In genomic region chr10:22491931-22492615, GRCh38 we compare ENCODE assay signal across 12 cellular contexts.
A peak's percentile ranks its signal among the peaks of the same experiment; 100 is the strongest.
DNase-seq lines count a peak whose midpoint lies in the region; ATAC-seq, FAIRE-seq and TF ChIP-seq lines count a peak whose summit lies in the region.
"Had no signal": no experiment of that assay in that cellular context is flagged by ENCODE, and none has a peak within 500 bp of the region (broad histone marks: within the 10 kb centered on the region; RNA-seq: fewer than 3 reads in every experiment).

No MANE protein-coding gene starts in this region.

- no peak overlapping the region for H3K27ac Mint-ChIP-seq in activated T-helper 1 cell treated with anti-CD3 and anti-CD28 coated beads, Interleukin-12 subunit alpha, Interleukin-12 subunit beta, Interleukin-2, Interleukin-4 antibody, amounts not matched to agents 30 ng/mL and 10 ng/mL and 1 ng/mL, durations not matched to agents 14 hours and 24 hours and 36 hours
- no peak overlapping the region for H3K27ac Mint-ChIP-seq in MCF 10A (ENCODE audit: low read depth, unreplicated experiment)
- H3K27ac Mint-ChIP-seq in glutamatergic neuron (ENCODE audit: unreplicated experiment): no peak overlapping the region
- H3K27ac Mint-ChIP-seq: activated B cell treated with CpG ODN at 0.5 μM for 24 hours had no signal

- no TSS peak for BruUV-seq in MCF 10A (replicated peaks; lab: Mats Ljungman, UMichigan)

- DNase-seq in stimulated activated CD4-positive, alpha-beta T cell treated with anti-CD3 and anti-CD28 coated beads, Interleukin-4, amount 100 ng/mL, for 24 hours: peak; percentile 18
- DNase-seq in stimulated activated CD4-positive, alpha-beta T cell treated with anti-CD3 and anti-CD28 coated beads, Interleukin-2, amount 100 ng/mL, for 48 hours: no peak
- DNase-seq in KBM-7 (peak; percentile 59), MCF 10A (ENCODE audit: unreplicated experiment) (no peak), glutamatergic neuron (no peak), frontal cortex (ENCODE audit: low spot score in 2 of 2) (no peak)
- DNase-seq in activated T-helper 1 cell treated with anti-CD3 and anti-CD28 coated beads, Interleukin-12 subunit alpha, Interleukin-12 subunit beta, Interleukin-2, Interleukin-4 antibody, amounts not matched to agents 30 ng/mL and 10 ng/mL and 1 ng/mL, durations not matched to agents 14 hours and 24 hours and 36 hours (ENCODE audit: low spot score): peak; percentile 33
- DNase-seq: activated B cell treated with CpG ODN at 0.5 μM for 24 hours, BE2C, RPMI8226 had no signal

- H3K36me3 Mint-ChIP-seq in activated T-helper 1 cell treated with anti-CD3 and anti-CD28 coated beads, Interleukin-12 subunit alpha, Interleukin-12 subunit beta, Interleukin-2, Interleukin-4 antibody, amounts not matched to agents 30 ng/mL and 10 ng/mL and 1 ng/mL, durations not matched to agents 14 hours and 24 hours and 36 hours (ENCODE audit: low read depth): no peaks in the 10 kb centered on the region
- H3K36me3 Mint-ChIP-seq in MCF 10A (ENCODE audit: insufficient read depth, unreplicated experiment): no peaks in the 10 kb centered on the region
- H3K36me3 Mint-ChIP-seq in glutamatergic neuron (ENCODE audit: unreplicated experiment): no peaks in the 10 kb centered on the region

- in situ Hi-C loops in KBM-7 (cut with MboI; ENCODE audit: low pct_unique_long_range_greater_than_20kb, low sequenced_read_pairs): no loop called here

- H3K4me1 Mint-ChIP-seq in activated T-helper 1 cell treated with anti-CD3 and anti-CD28 coated beads, Interleukin-12 subunit alpha, Interleukin-12 subunit beta, Interleukin-2, Interleukin-4 antibody, amounts not matched to agents 30 ng/mL and 10 ng/mL and 1 ng/mL, durations not matched to agents 14 hours and 24 hours and 36 hours (ENCODE audit: low read depth): peaks cover 16% of the 10 kb centered on the region
- H3K4me1 Mint-ChIP-seq in MCF 10A (ENCODE audit: insufficient read depth, unreplicated experiment): no peaks in the 10 kb centered on the region
- H3K4me1 Mint-ChIP-seq in glutamatergic neuron (ENCODE audit: low read depth, unreplicated experiment): no peaks in the 10 kb centered on the region

- H3K27me3 Mint-ChIP-seq in activated T-helper 1 cell treated with anti-CD3 and anti-CD28 coated beads, Interleukin-12 subunit alpha, Interleukin-12 subunit beta, Interleukin-2, Interleukin-4 antibody, amounts not matched to agents 30 ng/mL and 10 ng/mL and 1 ng/mL, durations not matched to agents 14 hours and 24 hours and 36 hours (ENCODE audit: insufficient read depth): peaks cover 10% of the 10 kb centered on the region
- no peaks in the 10 kb centered on the region for H3K27me3 Mint-ChIP-seq in MCF 10A (ENCODE audit: insufficient read depth, unreplicated experiment)
- H3K27me3 Mint-ChIP-seq in glutamatergic neuron (ENCODE audit: unreplicated experiment): no peaks in the 10 kb centered on the region

- CTCF ChIA-PET in MCF 10A (lab: Yijun Ruan, JAX): interaction anchor here (0.9 kb wide), 1 partner anchor 94 kb away, joined by 3 read pairs; no protein-coding TSS in a partner anchor

- POLR2A ChIA-PET in MCF 10A (lab: Yijun Ruan, JAX): no interaction called here

- ATAC-seq in HG03108 (IDR thresholded peaks at IDR 0.05; ENCODE audit: unreplicated experiment): no peak
- ATAC-seq: sciatic nerve had no signal

- peak overlapping the region; percentile 27 for H3K4me3 Mint-ChIP-seq in activated T-helper 1 cell treated with anti-CD3 and anti-CD28 coated beads, Interleukin-12 subunit alpha, Interleukin-12 subunit beta, Interleukin-2, Interleukin-4 antibody, amounts not matched to agents 30 ng/mL and 10 ng/mL and 1 ng/mL, durations not matched to agents 14 hours and 24 hours and 36 hours
- H3K4me3 Mint-ChIP-seq in MCF 10A (ENCODE audit: unreplicated experiment): no peak overlapping the region
- no peak overlapping the region for H3K4me3 Mint-ChIP-seq in glutamatergic neuron (ENCODE audit: unreplicated experiment)
- H3K4me3 Mint-ChIP-seq: activated B cell treated with CpG ODN at 0.5 μM for 24 hours had no signal

- TF ChIP-seq CTCF in MCF 10A (IDR thresholded peaks at IDR 0.05; ENCODE audit: unreplicated experiment) (no peak), glutamatergic neuron (IDR thresholded peaks at IDR 0.05; ENCODE audit: partially characterized antibody, unreplicated experiment) (no peak)

- intact Hi-C loops in activated T-helper 1 cell treated with anti-CD3 and anti-CD28 coated beads, Interleukin-12 subunit alpha, Interleukin-12 subunit beta, Interleukin-2, Interleukin-4 antibody, amounts not matched to agents 30 ng/mL and 10 ng/mL and 1 ng/mL, durations not matched to agents 14 hours and 24 hours and 36 hours (cut with micrococcal nuclease): no loop called here
- intact Hi-C loops in MCF 10A (cut with micrococcal nuclease): no loop called here

- no peak for FAIRE-seq in frontal cortex (lab: Jason Lieb, UNC)

- peaks cover 8% of the 10 kb centered on the region for H3K9me3 Mint-ChIP-seq in activated T-helper 1 cell treated with anti-CD3 and anti-CD28 coated beads, Interleukin-12 subunit alpha, Interleukin-12 subunit beta, Interleukin-2, Interleukin-4 antibody, amounts not matched to agents 30 ng/mL and 10 ng/mL and 1 ng/mL, durations not matched to agents 14 hours and 24 hours and 36 hours
- no peaks in the 10 kb centered on the region for H3K9me3 Mint-ChIP-seq in MCF 10A (ENCODE audit: unreplicated experiment)
- H3K9me3 Mint-ChIP-seq in glutamatergic neuron (ENCODE audit: unreplicated experiment): no peaks in the 10 kb centered on the region
- H3K9me3 Mint-ChIP-seq: activated B cell treated with CpG ODN at 0.5 μM for 24 hours had no signal

Comparison
In these comparisons a context has a peak if more than half of its experiments do, and no peak if none do; other contexts are left out.
1. DNase-seq: peak in stimulated activated CD4-positive, alpha-beta T cell treated with anti-CD3 and anti-CD28 coated beads, Interleukin-4, amount 100 ng/mL, for 24 hours (single experiment), KBM-7 (single experiment) and activated T-helper 1 cell treated with anti-CD3 and anti-CD28 coated beads, Interleukin-12 subunit alpha, Interleukin-12 subunit beta, Interleukin-2, Interleukin-4 antibody, amounts not matched to agents 30 ng/mL and 10 ng/mL and 1 ng/mL, durations not matched to agents 14 hours and 24 hours and 36 hours (single experiment); none in stimulated activated CD4-positive, alpha-beta T cell treated with anti-CD3 and anti-CD28 coated beads, Interleukin-2, amount 100 ng/mL, for 48 hours (0 of 2), MCF 10A (single experiment), glutamatergic neuron (single experiment) and frontal cortex (0 of 2).